Comparison of ENCODE assay signal across 11 cellular contexts in the genomic region with DNA sequence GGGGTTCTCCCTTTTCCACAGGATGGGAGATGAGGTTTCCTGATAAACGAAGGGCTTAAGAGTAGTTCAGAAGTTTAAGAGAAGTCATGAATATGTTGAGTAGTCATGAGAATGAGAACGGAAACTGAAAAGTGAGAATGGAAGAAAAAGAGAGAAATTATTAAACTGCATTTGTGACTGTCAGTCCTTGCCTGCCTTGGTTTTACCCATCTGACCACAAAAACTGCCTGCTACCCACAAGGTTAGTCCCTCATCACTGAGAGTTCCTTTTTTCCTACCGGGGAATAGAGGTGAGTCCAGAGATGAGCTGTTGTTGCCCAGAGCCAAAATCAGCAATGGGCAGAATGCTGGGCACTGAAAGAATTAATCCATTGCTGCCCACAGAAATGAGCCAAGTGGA.
DNase-seq lines count a peak whose midpoint lies in the region; ATAC-seq and TF ChIP-seq lines count a peak whose summit lies in the region.
"Had no signal": no experiment of that assay in that cellular context is flagged by ENCODE, and none has a peak within 500 bp of the region (broad histone marks: within the 10 kb centered on the region; RNA-seq: fewer than 3 reads in every experiment).

No MANE protein-coding gene starts in this region.

- H3K27me3 Mint-ChIP-seq in nephron progenitor cell (ENCODE audit: low read depth, poor library complexity) = peaks cover 6% of the 10 kb centered on the region

- no peaks in the 10 kb centered on the region for H3K36me3 ChIP-seq in OCI-LY7 (ENCODE audit: insufficient read depth, low read length)
- H3K36me3 ChIP-seq: gastroesophageal sphincter had no signal

- H3K4me3 ChIP-seq in OCI-LY7 (ENCODE audit: low read depth, low read length, poor library complexity, severe bottlenecking) = no peak overlapping the region
- no peak overlapping the region for H3K4me3 ChIP-seq in right cardiac atrium (ENCODE audit: low read length)
- H3K4me3 ChIP-seq: gastroesophageal sphincter had no signal

- H4K20me1 ChIP-seq in OCI-LY7 (ENCODE audit: insufficient read depth, low read length) = no peaks in the 10 kb centered on the region

- BruUV-seq in OCI-LY7 (replicated peaks; lab: Mats Ljungman, UMichigan) = no TSS peak

- H3K27me3 ChIP-seq in right cardiac atrium (ENCODE audit: control insufficient read depth, insufficient read depth) = no peaks in the 10 kb centered on the region
- H3K27me3 ChIP-seq: gastroesophageal sphincter had no signal

- ATAC-seq in GM18858 (IDR thresholded peaks at IDR 0.05; ENCODE audit: unreplicated experiment) (peak; percentile 94), GM21381 (IDR thresholded peaks at IDR 0.05; ENCODE audit: unreplicated experiment) (peak; percentile 96), HG03045 (IDR thresholded peaks at IDR 0.05; ENCODE audit: unreplicated experiment) (peak; percentile 95), right cardiac atrium (no peak)
- ATAC-seq: gastroesophageal sphincter had no signal

- H3K9me3 ChIP-seq in OCI-LY7 (ENCODE audit: low read length) (no peaks in the 10 kb centered on the region), right cardiac atrium (ENCODE audit: control insufficient read depth, low read length) (no peaks in the 10 kb centered on the region)
- H3K9me3 ChIP-seq: gastroesophageal sphincter had no signal

- 87% methylated on average over 3 of the region's 3 CpGs for WGBS in right cardiac atrium

- H3K9me2 ChIP-seq in OCI-LY7 (ENCODE audit: insufficient read depth, low read length) = peaks cover 4% of the 10 kb centered on the region; the same call in 1 of the 2 replicates

- no peak overlapping the region for H3K27ac ChIP-seq in OCI-LY7 (ENCODE audit: low read depth, low read length, poor library complexity, severe bottlenecking)
- no peak overlapping the region for H3K27ac ChIP-seq in right cardiac atrium (ENCODE audit: low read length)
- H3K27ac ChIP-seq: gastroesophageal sphincter had no signal

- H3K9me3 Mint-ChIP-seq in nephron progenitor cell = no peaks in the 10 kb centered on the region

- peak overlapping the region; percentile 23; the same call in 1 of the 2 replicates for H2AFZ ChIP-seq in OCI-LY7 (ENCODE audit: low read length)

- H3K27ac Mint-ChIP-seq in nephron progenitor cell = no peak overlapping the region

- no peak overlapping the region for H3K4me2 ChIP-seq in OCI-LY7 (ENCODE audit: low read length)

- DNase-seq in OCI-LY7 (ENCODE audit: low spot score) (no peak), foreskin melanocyte (no peak), OCI-M1 (lab: John Stamatoyannopoulos, UW) (no peak), right cardiac atrium (no peak), nephron progenitor cell (no peak)
- DNase-seq: activated effector memory CD4-positive, alpha-beta T cell treated with Interleukin-2 at 50 U/mL for 16 hours; retina had no signal

- no peaks in the 10 kb centered on the region for H3K36me3 Mint-ChIP-seq in nephron progenitor cell (ENCODE audit: low read depth)

- H3K4me1 ChIP-seq in OCI-LY7 (ENCODE audit: insufficient read depth, low read length, poor library complexity, severe bottlenecking) (peaks cover 4% of the 10 kb centered on the region), right cardiac atrium (ENCODE audit: control insufficient read depth, insufficient read depth, low read length) (peaks cover 2% of the 10 kb centered on the region)

- CTCF ChIA-PET in OCI-LY7 (lab: Charles Lee; ENCODE audit: unreplicated experiment) = interaction anchor here (1.3 kb wide), 1 partner anchor 10 kb away, joined by 4 read pairs; no protein-coding TSS in a partner anchor

- no peaks in the 10 kb centered on the region for H3K79me2 ChIP-seq in OCI-LY7 (ENCODE audit: insufficient read depth, low read depth, low read length)

- TF ChIP-seq CTCF in OCI-LY7 (conservative IDR thresholded peaks at IDR 0.05; ENCODE audit: low read length) (no peak), nephron progenitor cell (IDR thresholded peaks at IDR 0.05) (no peak)

- H3K4me3 Mint-ChIP-seq in nephron progenitor cell = no peak overlapping the region

- POLR2A ChIA-PET in OCI-LY7 (lab: Charles Lee) = interaction anchor here (0.6 to 1.8 kb wide), 4 partner anchors 10 to 257 kb away, joined by 3 to 4 read pairs (median 4); a partner anchor contains a TSS

- H3K4me1 Mint-ChIP-seq in nephron progenitor cell = peaks cover 35% of the 10 kb centered on the region

- intact Hi-C loops in OCI-LY7 (cut with micrococcal nuclease; ENCODE audit: unreplicated experiment) (no loop called here), right cardiac atrium (cut with DNase I) (no loop called here)

Comparison
In these comparisons a context has a peak if more than half of its experiments do, and no peak if none do; other contexts are left out.
1. ATAC-seq: peak in GM18858 (single experiment), GM21381 (single experiment) and HG03045 (single experiment); none in right cardiac atrium (0 of 2).